In the genomic region with DNA sequence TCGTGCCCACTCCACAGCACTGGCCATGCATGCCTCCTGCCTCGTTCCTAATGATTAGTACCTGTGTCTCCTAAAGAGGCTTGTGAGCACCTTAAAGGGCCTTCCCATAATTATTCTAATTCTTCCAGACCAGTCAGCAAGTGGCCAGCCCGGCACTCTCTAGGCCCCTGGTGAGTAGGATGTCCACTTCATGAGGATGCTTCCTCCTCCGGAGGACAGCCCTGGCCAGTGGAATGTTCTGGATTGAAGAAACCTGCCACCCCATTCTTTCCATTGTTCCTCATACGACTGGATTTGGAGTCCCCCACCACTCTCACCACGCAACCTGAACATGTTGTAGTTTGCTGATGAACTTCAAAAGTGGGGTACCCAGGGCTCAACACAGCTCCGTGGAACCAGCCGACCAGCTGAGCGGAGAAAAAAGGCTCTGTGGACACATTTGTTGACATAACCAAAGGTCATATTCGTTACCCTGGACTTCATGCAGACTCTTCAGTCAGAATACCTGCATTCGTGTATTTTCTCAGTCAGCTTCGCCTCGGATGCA, we compare ENCODE assay signal across 10 cellular contexts. TPM values are rescaled to one million over a fixed set of nuclear protein-coding genes. Genes with fewer than 3 reads are reported as not detected.
DNase-seq lines count a peak whose midpoint lies in the region; TF ChIP-seq lines count a peak whose summit lies in the region.
"Had no signal": no experiment of that assay in that cellular context is flagged by ENCODE, and none has a peak within 500 bp of the region (broad histone marks: within the 10 kb centered on the region; RNA-seq: fewer than 3 reads in every experiment).

No MANE protein-coding gene starts in this region.

- H3K4me2 ChIP-seq in SK-N-SH (peak overlapping the region; percentile 30; the same call in 1 of the 2 replicates), hepatocyte (peak overlapping the region; percentile 2)

- POLR2A ChIA-PET in SK-N-SH (lab: Yijun Ruan, JAX) = no interaction called here

- H3K9me3 ChIP-seq in SK-N-SH (no peaks in the 10 kb centered on the region), hepatocyte (ENCODE audit: low read depth) (no peaks in the 10 kb centered on the region), transverse colon (no peaks in the 10 kb centered on the region)
- H3K9me3 ChIP-seq: adrenal gland had no signal

- H4K20me1 ChIP-seq in SK-N-SH (ENCODE audit: insufficient read depth) (no peaks in the 10 kb centered on the region), hepatocyte (ENCODE audit: insufficient read depth, poor library complexity, severe bottlenecking) (no peaks in the 10 kb centered on the region)

- no peak overlapping the region for H3K9ac ChIP-seq in SK-N-SH

- no peaks in the 10 kb centered on the region for H3K9me3 Mint-ChIP-seq in activated CD4-positive, alpha-beta T cell treated with anti-CD3 and anti-CD28 coated beads, Interleukin-2, amount 10 ng/mL, durations not matched to agents 24 days and 14 days

- H3K9me2 ChIP-seq in SK-N-SH = no peaks in the 10 kb centered on the region
- no peaks in the 10 kb centered on the region for H3K9me2 ChIP-seq in hepatocyte (replicated peaks; ENCODE audit: insufficient read depth)

- no peaks in the 10 kb centered on the region for H3K27me3 ChIP-seq in SK-N-SH (ENCODE audit: insufficient read depth)
- H3K27me3 ChIP-seq in hepatocyte = no peaks in the 10 kb centered on the region
- H3K27me3 ChIP-seq in transverse colon = no peaks in the 10 kb centered on the region
- H3K27me3 ChIP-seq: adrenal gland had no signal

- TF ChIP-seq CTCF in SK-N-SH (IDR thresholded peaks at IDR 0.05) (no peak), hepatocyte (IDR thresholded peaks at IDR 0.05; ENCODE audit: poor library complexity) (no peak), transverse colon (IDR thresholded peaks at IDR 0.05) (no peak)

- CTCF ChIA-PET in SK-N-SH (lab: Yijun Ruan, JAX) = interaction anchor here (0.5 to 19.4 kb wide), 154 partner anchors 12 to 651 kb away, joined by 3 to 473 read pairs (median 5); a partner anchor contains a TSS

- TF ChIP-seq EP300 in SK-N-SH (IDR thresholded peaks at IDR 0.05; ENCODE audit: borderline replicate concordance in 1 of 2, low read depth in 1 of 2, low read length in 1 of 2) (no peak), transverse colon (IDR thresholded peaks at IDR 0.05; ENCODE audit: low read depth) (no peak)

- no peaks in the 10 kb centered on the region for H3K27me3 Mint-ChIP-seq in activated CD4-positive, alpha-beta T cell treated with anti-CD3 and anti-CD28 coated beads, Interleukin-2, amount 10 ng/mL, durations not matched to agents 24 days and 14 days
- H3K27me3 Mint-ChIP-seq: activated CD4-positive, alpha-beta T cell treated with anti-CD3 and anti-CD28 coated beads for 36 hours had no signal

- DNase-seq in activated CD4-positive, alpha-beta T cell treated with anti-CD3 and anti-CD28 coated beads, Interleukin-2, amount 10 ng/mL, durations not matched to agents 24 days and 14 days = no peak
- DNase-seq in activated CD4-positive, alpha-beta T cell treated with anti-CD3 and anti-CD28 coated beads for 1 hour = no peak
- DNase-seq in SK-N-SH = no peak
- no peak for DNase-seq in hepatocyte (ENCODE audit: low spot score)
- no peak for DNase-seq in transverse colon
- DNase-seq in NCI-H1694 (lab: John Stamatoyannopoulos, UW) = no peak
- no peak for DNase-seq in NCI-H446 treated with DMSO at 0.1 percent for 48 hours (lab: John Stamatoyannopoulos, UW)
- no peak for DNase-seq in inferior parietal cortex (ENCODE audit: extremely low spot score)

- in situ Hi-C loops in transverse colon (cut with MboI; ENCODE audit: low pct_ligation_motif_present in 1 of 4, low pct_unique_long_range_greater_than_20kb in 1 of 4, low sequenced_read_pairs in 3 of 4) = loop anchor here in 3 of 4 donors (10.0 kb wide), 2 partner anchors 500 to 510 kb away; no protein-coding TSS in a partner anchor

- H3K4me1 Mint-ChIP-seq in activated CD4-positive, alpha-beta T cell treated with anti-CD3 and anti-CD28 coated beads, Interleukin-2, amount 10 ng/mL, durations not matched to agents 24 days and 14 days = peaks cover 38% of the 10 kb centered on the region

- no peak overlapping the region for H3K4me3 Mint-ChIP-seq in activated CD4-positive, alpha-beta T cell treated with anti-CD3 and anti-CD28 coated beads, Interleukin-2, amount 10 ng/mL, durations not matched to agents 24 days and 14 days
- H3K4me3 Mint-ChIP-seq: activated CD4-positive, alpha-beta T cell treated with anti-CD3 and anti-CD28 coated beads for 36 hours had no signal

- intact Hi-C loops in activated CD4-positive, alpha-beta T cell treated with anti-CD3 and anti-CD28 coated beads, Interleukin-2, amount 10 ng/mL, durations not matched to agents 24 days and 14 days (cut with micrococcal nuclease) = loop anchor here (2.0 kb wide), 2 partner anchors 178 to 302 kb away; a partner anchor contains a TSS
- intact Hi-C loops in transverse colon (cut with DNase I; ENCODE audit: low total_unique reads) = loop anchor here (2.0 kb wide), 1 partner anchor 298 kb away; no protein-coding TSS in a partner anchor

- H3K79me2 ChIP-seq in SK-N-SH (ENCODE audit: insufficient read depth) = no peaks in the 10 kb centered on the region
- no peaks in the 10 kb centered on the region for H3K79me2 ChIP-seq in hepatocyte

- TF ChIP-seq RAD21 in SK-N-SH (IDR thresholded peaks at IDR 0.05; ENCODE audit: low read length) = no peak

- no peaks in the 10 kb centered on the region for H3F3A ChIP-seq in SK-N-SH (replicated peaks; ENCODE audit: insufficient read depth)

- H3K36me3 Mint-ChIP-seq in activated CD4-positive, alpha-beta T cell treated with anti-CD3 and anti-CD28 coated beads, Interleukin-2, amount 10 ng/mL, durations not matched to agents 24 days and 14 days (ENCODE audit: low read depth) = no peaks in the 10 kb centered on the region

- H3K36me3 ChIP-seq in SK-N-SH (replicated peaks in 1 of 2; ENCODE audit: control insufficient read depth in 1 of 2, insufficient read depth in 2 of 2, low read length in 1 of 2) (no peaks in the 10 kb centered on the region), hepatocyte (replicated peaks; ENCODE audit: insufficient read depth, low read depth) (no peaks in the 10 kb centered on the region), transverse colon (no peaks in the 10 kb centered on the region)
- H3K36me3 ChIP-seq: adrenal gland had no signal

- H3K27ac ChIP-seq in SK-N-SH (ENCODE audit: low read depth in 2 of 2, low read length in 1 of 2) (no peak overlapping the region), hepatocyte (no peak overlapping the region), transverse colon (peak overlapping the region in 3 of 4 donors; percentile 45 to 59 (median 52))
- H3K27ac ChIP-seq: adrenal gland had no signal

- WGBS in SK-N-SH (ENCODE audit: low lambda C conversion rate) = 39% methylated on average over 13 of the region's 13 CpGs
- 45% methylated on average over 13 of the region's 13 CpGs for WGBS in hepatocyte (ENCODE audit: low lambda C conversion rate, missing lambda C conversion rate)
- WGBS in transverse colon (ENCODE audit: low coverage in 1 of 2), 2 donors = 46 to 72% methylated on average over 6 to 13 of the region's 13 CpGs

- TF ChIP-seq POLR2A in transverse colon (IDR thresholded peaks at IDR 0.05) = no peak

- H3K4me3 ChIP-seq in SK-N-SH (ENCODE audit: low read depth in 2 of 2, low read length in 1 of 2) = peak overlapping the region in 1 of 2 experiments; percentile 46; a peak in 1 of 4 replicates
- H3K4me3 ChIP-seq in hepatocyte = no peak overlapping the region
- no peak overlapping the region for H3K4me3 ChIP-seq in transverse colon
- H3K4me3 ChIP-seq: adrenal gland had no signal

- H3K4me1 ChIP-seq in SK-N-SH (ENCODE audit: control insufficient read depth in 1 of 2, insufficient read depth in 2 of 2, low read depth in 1 of 2, low read length in 1 of 2) (peaks cover 0 to 6% of the 10 kb centered on the region in 2 experiments; a peak in 2 of 4 replicates), hepatocyte (ENCODE audit: insufficient read depth) (no peaks in the 10 kb centered on the region), transverse colon (peaks cover 7 to 22% (median 12%) of the 10 kb centered on the region in 4 donors)

- H3K27ac Mint-ChIP-seq in activated CD4-positive, alpha-beta T cell treated with anti-CD3 and anti-CD28 coated beads, Interleukin-2, amount 10 ng/mL, durations not matched to agents 24 days and 14 days = peak overlapping the region; percentile 41
- H3K27ac Mint-ChIP-seq: activated CD4-positive, alpha-beta T cell treated with anti-CD3 and anti-CD28 coated beads for 36 hours had no signal

- H2AFZ ChIP-seq in SK-N-SH (ENCODE audit: low read depth) (no peak overlapping the region), hepatocyte (no peak overlapping the region)

TF ChIP-seq in SK-N-SH, 30 proteins besides CTCF, POLR2A, EP300 and RAD21 (continues in another document):
- TF ChIP-seq, protein P1, sequence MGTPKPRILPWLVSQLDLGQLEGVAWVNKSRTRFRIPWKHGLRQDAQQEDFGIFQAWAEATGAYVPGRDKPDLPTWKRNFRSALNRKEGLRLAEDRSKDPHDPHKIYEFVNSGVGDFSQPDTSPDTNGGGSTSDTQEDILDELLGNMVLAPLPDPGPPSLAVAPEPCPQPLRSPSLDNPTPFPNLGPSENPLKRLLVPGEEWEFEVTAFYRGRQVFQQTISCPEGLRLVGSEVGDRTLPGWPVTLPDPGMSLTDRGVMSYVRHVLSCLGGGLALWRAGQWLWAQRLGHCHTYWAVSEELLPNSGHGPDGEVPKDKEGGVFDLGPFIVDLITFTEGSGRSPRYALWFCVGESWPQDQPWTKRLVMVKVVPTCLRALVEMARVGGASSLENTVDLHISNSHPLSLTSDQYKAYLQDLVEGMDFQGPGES (IDR thresholded peaks at IDR 0.05; ENCODE audit: low read depth, low read length) = no peak
- TF ChIP-seq MXI1 (IDR thresholded peaks at IDR 0.05; ENCODE audit: low read depth, low read length) = no peak
- no peak for TF ChIP-seq FOXM1 (IDR thresholded peaks at IDR 0.05; ENCODE audit: low read depth)

RNA-seq across cellular contexts. Expression of a gene that starts 46.7 kb away (rescaled TPM):
- 189 and 195 TPM in 2 replicates for total RNA-seq in activated CD4-positive, alpha-beta T cell treated with anti-CD3 and anti-CD28 coated beads, Interleukin-2, amount 10 ng/mL, durations not matched to agents 24 days and 14 days
- 10.6 and 11.7 TPM in 2 replicates for polyA plus RNA-seq in SK-N-SH (2012; rRNA removed)
- polyA plus RNA-seq in SK-N-SH (2012; cell fraction: cytosol; rRNA removed) = 10.0 and 10.7 TPM in 2 replicates
- 19.0 and 22.4 TPM in 2 replicates for polyA plus RNA-seq in SK-N-SH (2012; cell fraction: nucleus; rRNA removed)
- 54.2 and 65.9 TPM in 2 replicates for total RNA-seq in hepatocyte
- 29.6 and 33.3 TPM in 2 replicates for polyA plus RNA-seq in hepatocyte
- 10 to 100 TPM; 48.6 to 97.9 (median 75.1) TPM for total RNA-seq in transverse colon

Comparison
In these comparisons a context has a peak if more than half of its experiments do, and no peak if none do; other contexts are left out.
1. H3K27ac ChIP-seq: peak in transverse colon (3 of 4); none in SK-N-SH (0 of 2) and hepatocyte (single experiment).